In genomic region chr16:88318521-88318920, GRCh38 we compare ENCODE assay signal across 23 cellular contexts.
"Had no signal": no experiment of that assay in that cellular context is flagged by ENCODE, and none has a peak within 500 bp of the region (broad histone marks: within the 10 kb centered on the region; RNA-seq: fewer than 3 reads in every experiment).

No MANE protein-coding gene starts in this region.

- ATAC-seq: left colon; lower lobe of right lung; naive thymus-derived CD8-positive, alpha-beta T cell; stimulated activated effector memory CD8-positive, alpha-beta T cell treated with anti-CD3 and anti-CD28 coated beads, Interleukin-12 subunit alpha, Interleukin-12 subunit beta, amount 100 ng/mL, for 72 hours had no signal

- H3K9me3 ChIP-seq: esophagus muscularis mucosa, heart right ventricle, lower lobe of right lung, neutrophil, prostate gland, sigmoid colon, stomach, tibial artery had no signal

- DNase-seq: dermis blood vessel endothelial cell; effector memory CD4-positive, alpha-beta T cell; foreskin melanocyte; glutamatergic neuron; heart right ventricle; hippocampal formation; kidney glomerular epithelial cell; left colon; lower lobe of right lung; naive thymus-derived CD8-positive, alpha-beta T cell; sigmoid colon; stimulated activated CD4-positive, alpha-beta T cell treated with anti-CD3 and anti-CD28 coated beads, Interleukin-2, amount 100 ng/mL, for 24 hours; stimulated activated CD4-positive, alpha-beta T cell treated with anti-CD3 and anti-CD28 coated beads, Interleukin-4, amount 100 ng/mL, for 24 hours; stimulated activated naive CD4-positive, alpha-beta T cell treated with Interleukin-2 at 50 U/mL for 16 hours; stomach; tibial artery had no signal

- H3K36me3 ChIP-seq: esophagus muscularis mucosa, heart right ventricle, lower lobe of right lung, neutrophil, prostate gland, right atrium auricular region, sigmoid colon, stomach, tibial artery had no signal

- H3K9ac ChIP-seq: parathyroid adenoma had no signal

- H3K27me3 ChIP-seq: neutrophil, right atrium auricular region, sigmoid colon had no signal

- H3K79me2 ChIP-seq: parathyroid adenoma had no signal

- H2AFZ ChIP-seq: parathyroid adenoma had no signal

- H3K4me3 ChIP-seq: coronary artery, esophagus muscularis mucosa, heart right ventricle, lower lobe of right lung, prostate gland, right atrium auricular region, sigmoid colon, stomach, tibial artery had no signal

- H3K4me1 ChIP-seq: lower lobe of right lung, parathyroid adenoma, prostate gland, sigmoid colon, tibial artery had no signal

- H3K27ac ChIP-seq: coronary artery, esophagus muscularis mucosa, heart right ventricle, lower lobe of right lung, neutrophil, parathyroid adenoma, prostate gland, right atrium auricular region, sigmoid colon, stomach, tibial artery had no signal
